ENCODE assay signal across 9 cellular contexts in genomic region chr19:18306209-18306902, GRCh38. TPM values are rescaled to one million over a fixed set of nuclear protein-coding genes. Genes with fewer than 3 reads are reported as not detected.
DNase-seq lines count a peak whose midpoint lies in the region; ATAC-seq lines count a peak whose summit lies in the region.
"Had no signal": no experiment of that assay in that cellular context is flagged by ENCODE, and none has a peak within 500 bp of the region (broad histone marks: within the 10 kb centered on the region; RNA-seq: fewer than 3 reads in every experiment).

No MANE protein-coding gene starts in this region.

- no peaks in the 10 kb centered on the region for H3K9me3 Mint-ChIP-seq in stimulated activated naive CD8-positive, alpha-beta T cell treated with anti-CD3 and anti-CD28 coated beads, Interleukin-15, Interleukin-2, amounts not matched to agents 100 ng/mL and 50 ng/mL, for 24 hours
- no peaks in the 10 kb centered on the region for H3K9me3 Mint-ChIP-seq in naive thymus-derived CD8-positive, alpha-beta T cell

- peaks cover 29% of the 10 kb centered on the region for H3K36me3 Mint-ChIP-seq in stimulated activated naive CD8-positive, alpha-beta T cell treated with anti-CD3 and anti-CD28 coated beads, Interleukin-15, Interleukin-2, amounts not matched to agents 100 ng/mL and 50 ng/mL, for 24 hours (ENCODE audit: low read depth)
- H3K36me3 Mint-ChIP-seq in naive thymus-derived CD8-positive, alpha-beta T cell: peaks cover 0 to 16% (median 6%) of the 10 kb centered on the region in 3 donors

- peak overlapping the region; percentile 84 for H3K4me3 Mint-ChIP-seq in stimulated activated naive CD8-positive, alpha-beta T cell treated with anti-CD3 and anti-CD28 coated beads, Interleukin-15, Interleukin-2, amounts not matched to agents 100 ng/mL and 50 ng/mL, for 24 hours
- peak overlapping the region; percentile 84 to 96 (median 93) for H3K4me3 Mint-ChIP-seq in naive thymus-derived CD8-positive, alpha-beta T cell

- peak overlapping the region; percentile 95 for H3K27ac Mint-ChIP-seq in stimulated activated naive CD8-positive, alpha-beta T cell treated with anti-CD3 and anti-CD28 coated beads, Interleukin-15, Interleukin-2, amounts not matched to agents 100 ng/mL and 50 ng/mL, for 24 hours
- peak overlapping the region; percentile 97 to 100 (median 98) for H3K27ac Mint-ChIP-seq in naive thymus-derived CD8-positive, alpha-beta T cell

- H3K4me1 Mint-ChIP-seq in stimulated activated naive CD8-positive, alpha-beta T cell treated with anti-CD3 and anti-CD28 coated beads, Interleukin-15, Interleukin-2, amounts not matched to agents 100 ng/mL and 50 ng/mL, for 24 hours (ENCODE audit: low read depth): peaks cover 62% of the 10 kb centered on the region
- H3K4me1 Mint-ChIP-seq in naive thymus-derived CD8-positive, alpha-beta T cell: peaks cover 23 to 59% (median 49%) of the 10 kb centered on the region in 4 donors

- peak overlapping the region; percentile 90 for H3K27ac ChIP-seq in angular gyrus (ENCODE audit: low read depth, low read length)

- DNase-seq in stimulated activated naive CD8-positive, alpha-beta T cell treated with anti-CD3 and anti-CD28 coated beads, Interleukin-15, Interleukin-2, amounts not matched to agents 100 U/mL and 50 U/mL, for 24 hours: no peak
- peak in 1 of 10 donors; percentile 20 for DNase-seq in naive thymus-derived CD8-positive, alpha-beta T cell
- no peak for DNase-seq in A172 (ENCODE audit: low spot score)
- DNase-seq in MV-4-11 (lab: John Stamatoyannopoulos, UW): no peak
- DNase-seq in AG20443 (ENCODE audit: low spot score): no peak
- DNase-seq in NCI-H2029 treated with DMSO at 0.1 percent for 48 hours (lab: John Stamatoyannopoulos, UW): no peak

- POLR2A ChIA-PET in naive thymus-derived CD8-positive, alpha-beta T cell (lab: Charles Lee): interaction anchor here (0.6 to 34.7 kb wide), 11 partner anchors 9 to 215 kb away, joined by 3 to 2305 read pairs (median 17); partner anchors contain the start of genes IQCN, JUND and LSM4

- H3K27me3 Mint-ChIP-seq in stimulated activated naive CD8-positive, alpha-beta T cell treated with anti-CD3 and anti-CD28 coated beads, Interleukin-15, Interleukin-2, amounts not matched to agents 100 ng/mL and 50 ng/mL, for 24 hours: no peaks in the 10 kb centered on the region
- H3K27me3 Mint-ChIP-seq in naive thymus-derived CD8-positive, alpha-beta T cell: no peaks in the 10 kb centered on the region

- ATAC-seq in stimulated activated naive CD8-positive, alpha-beta T cell treated with anti-CD3 and anti-CD28 coated beads, Interleukin-15, Interleukin-2, amounts not matched to agents 100 U/mL and 50 U/mL, for 24 hours: no peak
- ATAC-seq in naive thymus-derived CD8-positive, alpha-beta T cell: no peak
- ATAC-seq: mucosa of descending colon had no signal

RNA-seq across cellular contexts. Expression of gene LSM4, which starts 16.5 kb away (rescaled TPM):
- 10 to 100 TPM; 82.1 to 84.0 TPM for total RNA-seq in naive thymus-derived CD8-positive, alpha-beta T cell
- 100 to 1,000 TPM; 162 to 198 (median 181) TPM for polyA plus RNA-seq in naive thymus-derived CD8-positive, alpha-beta T cell
- 403 and 478 TPM in 2 replicates for total RNA-seq in A172 (2014; rRNA removed; shearing (Covaris generic))

RNA-seq across cellular contexts. Expression of gene JUND, which starts 24.9 kb away (rescaled TPM):
- 100 to 1,000 TPM; 181 to 189 TPM for total RNA-seq in naive thymus-derived CD8-positive, alpha-beta T cell
- 100 to 1,000 TPM in 1 of 3 donors, 10 to 100 TPM in 2; 43.3 to 169 (median 69.1) TPM for polyA plus RNA-seq in naive thymus-derived CD8-positive, alpha-beta T cell
- total RNA-seq in A172 (2014; rRNA removed; shearing (Covaris generic)): 91.3 and 129 TPM in 2 replicates

RNA-seq across cellular contexts. Expression of gene IQCN, which starts 32.1 kb away (rescaled TPM):
- 1 to 10 TPM; 7.4 to 8.4 TPM for total RNA-seq in naive thymus-derived CD8-positive, alpha-beta T cell
- polyA plus RNA-seq in naive thymus-derived CD8-positive, alpha-beta T cell: under 1 TPM in 2 of 3 donors, not detected in 1; 0.06 to 0.15 TPM
- total RNA-seq in A172 (2014; rRNA removed; shearing (Covaris generic)): 0.69 and 1.2 TPM in 2 replicates

RNA-seq across cellular contexts. Expression of gene PGPEP1, which starts 34.0 kb away (rescaled TPM):
- total RNA-seq in naive thymus-derived CD8-positive, alpha-beta T cell: 10 to 100 TPM; 55.9 to 61.0 TPM
- polyA plus RNA-seq in naive thymus-derived CD8-positive, alpha-beta T cell: 10 to 100 TPM in 1 of 3 donors, 1 to 10 TPM in 2; 9.3 to 11.9 (median 9.7) TPM
- 14.6 and 19.1 TPM in 2 replicates for total RNA-seq in A172 (2014; rRNA removed; shearing (Covaris generic))
